Comparison of ENCODE assay signal across 8 cellular contexts in the genomic region with DNA sequence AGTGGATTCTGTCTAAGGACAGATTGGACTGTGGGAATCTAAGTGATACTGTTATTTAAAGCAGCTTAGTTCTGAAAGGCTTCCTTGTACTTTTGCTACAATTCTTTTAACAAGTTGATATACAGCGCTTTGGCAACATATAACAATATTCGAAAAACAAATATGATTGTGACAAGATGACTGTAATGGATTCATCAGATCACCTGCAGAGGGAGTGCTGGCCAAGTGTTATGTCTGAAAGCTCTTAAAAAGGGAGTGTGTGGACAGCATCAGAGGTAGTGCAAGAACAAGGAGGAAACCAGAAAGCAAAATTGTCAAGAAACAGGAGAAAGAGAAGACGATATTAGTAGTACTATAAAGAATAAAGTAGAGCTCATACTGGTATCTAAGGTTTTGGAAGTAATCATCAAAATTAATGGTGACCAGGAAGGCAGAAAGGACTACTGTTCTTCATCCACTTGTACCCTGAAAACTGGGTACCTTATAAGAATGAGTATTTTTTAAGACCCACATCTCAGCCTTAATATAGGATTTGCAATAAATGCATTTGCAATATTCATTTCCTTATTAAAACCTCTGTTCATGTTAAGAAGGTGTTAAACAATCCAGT.
DNase-seq lines count a peak whose midpoint lies in the region; ATAC-seq and TF ChIP-seq lines count a peak whose summit lies in the region.

No MANE protein-coding gene starts in this region.

- H3K9me2 ChIP-seq in OCI-LY1 (ENCODE audit: low read depth, low read length), result no peaks in the 10 kb centered on the region

- H3K4me3 ChIP-seq in AG09309 (ENCODE audit: control insufficient read depth, low read depth, low read length) (no peak overlapping the region), OCI-LY1 (ENCODE audit: low read depth, low read length, poor library complexity, severe bottlenecking) (no peak overlapping the region), fibroblast of villous mesenchyme (ENCODE audit: low read depth, low read length) (no peak overlapping the region)

- DNase-seq in AG09309 (ENCODE audit: low read depth) (peak; percentile 17), H4 (ENCODE audit: low spot score) (peak; percentile 24), fibroblast of villous mesenchyme (ENCODE audit: low read depth) (peak; percentile 0), NCI-H2171 (lab: John Stamatoyannopoulos, UW) (no peak), HK-2 (ENCODE audit: unreplicated experiment) (no peak)

- H4K20me1 ChIP-seq in OCI-LY1 (ENCODE audit: insufficient read depth, low read length), result no peaks in the 10 kb centered on the region

- H3K4me2 ChIP-seq in OCI-LY1 (ENCODE audit: low read length), result no peak overlapping the region

- H3K27me3 ChIP-seq in OCI-LY1 (ENCODE audit: insufficient read depth, low read length), result no peaks in the 10 kb centered on the region

- H3K79me2 ChIP-seq in OCI-LY1 (ENCODE audit: insufficient read depth, low read length), result no peaks in the 10 kb centered on the region

- H3K4me1 ChIP-seq in OCI-LY1 (ENCODE audit: insufficient read depth, low read length, severe bottlenecking), result no peaks in the 10 kb centered on the region

- H3K27ac ChIP-seq in OCI-LY1 (ENCODE audit: low read depth, low read length, poor library complexity, severe bottlenecking), result no peak overlapping the region

- H3K9ac ChIP-seq in OCI-LY1 (ENCODE audit: low read length), result no peak overlapping the region

- no peaks in the 10 kb centered on the region for H3K36me3 ChIP-seq in OCI-LY1 (ENCODE audit: insufficient read depth, low read length)

- H3K9me3 ChIP-seq in OCI-LY1 (ENCODE audit: low read length), result no peaks in the 10 kb centered on the region

- H2AFZ ChIP-seq in OCI-LY1 (ENCODE audit: low read length), result no peak overlapping the region

- peak; percentile 64 for TF ChIP-seq CTCF in AG09309 (IDR thresholded peaks at IDR 0.05; ENCODE audit: control insufficient read depth, insufficient read depth, low read depth, low read length, missing control alignments)
- peak; percentile 58 for TF ChIP-seq CTCF in OCI-LY1 (IDR thresholded peaks at IDR 0.05; ENCODE audit: low read length)
- TF ChIP-seq CTCF in fibroblast of villous mesenchyme (IDR thresholded peaks at IDR 0.05; ENCODE audit: insufficient read depth, low read depth, low read length), result peak; percentile 12

- no peaks in the 10 kb centered on the region for H3F3A ChIP-seq in OCI-LY1 (ENCODE audit: insufficient read depth, low read length)

- ATAC-seq in HG03457 (IDR thresholded peaks at IDR 0.05; ENCODE audit: unreplicated experiment) (no peak), HG03565 (IDR thresholded peaks at IDR 0.05; ENCODE audit: unreplicated experiment) (no peak)

Comparison
In these comparisons a context has a peak if more than half of its experiments do, and no peak if none do; other contexts are left out.
1. DNase-seq: peak in AG09309 (single experiment), H4 (single experiment) and fibroblast of villous mesenchyme (single experiment); none in NCI-H2171 (single experiment) and HK-2 (single experiment).
2. CTCF ChIP-seq: peak in every context shown above with its lines; median percentile 64 in AG09309; 58 in OCI-LY1; 12 in fibroblast of villous mesenchyme.